Comparison of ENCODE assay signal across 1 cellular context in genomic region chr5:96816430-96816939, GRCh38.
TF ChIP-seq lines count a peak whose summit lies in the region.

No MANE protein-coding gene starts in this region.

TF ChIP-seq in K562, 482 proteins besides CTCF, POLR2A, EP300 and RAD21 (continued from another document):
- TF ChIP-seq SUPT5H (IDR thresholded peaks at IDR 0.05) (no peak), ZBTB33 (CRISPR knock-in tag; IDR thresholded peaks at IDR 0.05) (no peak), ETV1 (tag; conservative IDR thresholded peaks at IDR 0.05; ENCODE audit: low read depth) (no peak)
